ENCODE assay signal across 19 cellular contexts in genomic region chr2:191693778-191694177, GRCh38. TPM values are rescaled to one million over a fixed set of nuclear protein-coding genes. Genes with fewer than 3 reads are reported as not detected.
A peak's percentile ranks its signal among the peaks of the same experiment; 100 is the strongest.
DNase-seq lines count a peak whose midpoint lies in the region; ATAC-seq and TF ChIP-seq lines count a peak whose summit lies in the region.
"Had no signal": no experiment of that assay in that cellular context is flagged by ENCODE, and none has a peak within 500 bp of the region (broad histone marks: within the 10 kb centered on the region; RNA-seq: fewer than 3 reads in every experiment).

No MANE protein-coding gene starts in this region.

- H3K27ac ChIP-seq in Karpas-422 (ENCODE audit: low read length): no peak overlapping the region
- no peak overlapping the region for H3K27ac ChIP-seq in uterus
- H3K27ac ChIP-seq: left lung, parathyroid adenoma had no signal

- TF ChIP-seq CTCF in natural killer cell (IDR thresholded peaks at IDR 0.05) (no peak), uterus (IDR thresholded peaks at IDR 0.05) (no peak)

- H3K27me3 ChIP-seq in Karpas-422 (ENCODE audit: low read length) (no peaks in the 10 kb centered on the region), uterus (no peaks in the 10 kb centered on the region)
- H3K27me3 ChIP-seq: left lung had no signal

- no peaks in the 10 kb centered on the region for H3K79me2 ChIP-seq in Karpas-422 (ENCODE audit: low read length)
- H3K79me2 ChIP-seq: parathyroid adenoma had no signal

- H3K27me3 Mint-ChIP-seq in natural killer cell treated with Interleukin-12 subunit alpha and Interleukin-12 subunit beta and Interleukin-15 and Interleukin-18, amount 100 ng/mL, for 72 hours: no peaks in the 10 kb centered on the region
- H3K27me3 Mint-ChIP-seq in natural killer cell (ENCODE audit: low read depth in 2 of 2): peaks cover 0 to 3% of the 10 kb centered on the region in 2 donors

- H3K9ac ChIP-seq in Karpas-422 (ENCODE audit: low read length): no peak overlapping the region
- H3K9ac ChIP-seq: parathyroid adenoma had no signal

- intact Hi-C loops in natural killer cell (cut with micrococcal nuclease): no loop called here
- intact Hi-C loops in uterus (cut with DNase I; ENCODE audit: low total_unique reads): loop anchor here (10.0 kb wide), 1 partner anchor 129 kb away; no protein-coding TSS in a partner anchor
- intact Hi-C loops in posterior cingulate gyrus (cut with DNase I): no loop called here

- peaks cover 27 to 34% of the 10 kb centered on the region in 2 donors for H3K4me1 Mint-ChIP-seq in natural killer cell treated with Interleukin-12 subunit alpha and Interleukin-12 subunit beta and Interleukin-15 and Interleukin-18, amount 100 ng/mL, for 72 hours (ENCODE audit: low read depth in 2 of 2)
- peaks cover 5 to 17% of the 10 kb centered on the region in 2 donors for H3K4me1 Mint-ChIP-seq in natural killer cell

- H3K27ac Mint-ChIP-seq in natural killer cell treated with Interleukin-12 subunit alpha and Interleukin-12 subunit beta and Interleukin-15 and Interleukin-18, amount 100 ng/mL, for 72 hours: peak overlapping the region in 1 of 2 donors; percentile 0
- H3K27ac Mint-ChIP-seq in natural killer cell: no peak overlapping the region

- no peak for TF ChIP-seq POLR2A in uterus (IDR thresholded peaks at IDR 0.05)

- H3K4me3 Mint-ChIP-seq in natural killer cell treated with Interleukin-12 subunit alpha and Interleukin-12 subunit beta and Interleukin-15 and Interleukin-18, amount 100 ng/mL, for 72 hours: no peak overlapping the region
- no peak overlapping the region for H3K4me3 Mint-ChIP-seq in natural killer cell

- no peaks in the 10 kb centered on the region for H4K20me1 ChIP-seq in Karpas-422 (ENCODE audit: insufficient read depth, low read depth, low read length)

- peak; percentile 46 to 64 for ATAC-seq in natural killer cell treated with Interleukin-12 subunit alpha and Interleukin-12 subunit beta and Interleukin-15 and Interleukin-18, amount 100 ng/mL, for 72 hours
- ATAC-seq in natural killer cell (no peak), HG02798 (IDR thresholded peaks at IDR 0.05; ENCODE audit: poor library complexity, unreplicated experiment) (peak; percentile 43)

- no peak overlapping the region for H2AFZ ChIP-seq in Karpas-422 (ENCODE audit: low read length)
- H2AFZ ChIP-seq: parathyroid adenoma had no signal

- no peaks in the 10 kb centered on the region for H3K9me3 Mint-ChIP-seq in natural killer cell treated with Interleukin-12 subunit alpha and Interleukin-12 subunit beta and Interleukin-15 and Interleukin-18, amount 100 ng/mL, for 72 hours
- H3K9me3 Mint-ChIP-seq in natural killer cell: no peaks in the 10 kb centered on the region

- H3K4me1 ChIP-seq in Karpas-422 (ENCODE audit: low read length) (no peaks in the 10 kb centered on the region), uterus (peaks cover 0 to 4% of the 10 kb centered on the region in 2 donors)
- H3K4me1 ChIP-seq: parathyroid adenoma had no signal

- H3K36me3 ChIP-seq in Karpas-422 (ENCODE audit: insufficient read depth, low read length) (no peaks in the 10 kb centered on the region; the same call in 1 of the 2 replicates), uterus (no peaks in the 10 kb centered on the region)

- H3K36me3 Mint-ChIP-seq in natural killer cell treated with Interleukin-12 subunit alpha and Interleukin-12 subunit beta and Interleukin-15 and Interleukin-18, amount 100 ng/mL, for 72 hours: peaks cover 7% of the 10 kb centered on the region
- no peaks in the 10 kb centered on the region for H3K36me3 Mint-ChIP-seq in natural killer cell

- no peaks in the 10 kb centered on the region for H3K9me2 ChIP-seq in Karpas-422 (replicated peaks; ENCODE audit: insufficient read depth, low read length)

- H3K4me3 ChIP-seq in Karpas-422 (ENCODE audit: low read length): no peak overlapping the region
- H3K4me3 ChIP-seq in uterus: no peak overlapping the region
- H3K4me3 ChIP-seq: left lung, smooth muscle cell had no signal

- DNase-seq in natural killer cell treated with Interleukin-12 subunit alpha and Interleukin-12 subunit beta and Interleukin-15 and Interleukin-18, amount 100 ng/mL, for 72 hours (ENCODE audit: low spot score): no peak
- DNase-seq in natural killer cell: no peak
- peak; percentile 41 for DNase-seq in Karpas-422
- DNase-seq in uterus: no peak
- no peak for DNase-seq in posterior cingulate gyrus
- DNase-seq in activated CD8-positive, alpha-beta memory T cell treated with anti-CD3 and anti-CD28 coated beads for 24 hours: no peak
- DNase-seq in germinal center (ENCODE audit: low spot score): no peak
- DNase-seq: activated CD4-positive, CD25-positive, alpha-beta regulatory T cell; AML-193; Caco-2; caudate nucleus; foreskin melanocyte; left lung; NCI-H1694; NCI-H446; Right ventricle myocardium superior had no signal

- H3K9me3 ChIP-seq in Karpas-422 (ENCODE audit: low read length): peaks cover 3% of the 10 kb centered on the region; the same call in 1 of the 2 replicates
- no peaks in the 10 kb centered on the region for H3K9me3 ChIP-seq in uterus
- H3K9me3 ChIP-seq: Caco-2, left lung had no signal

- H3K4me2 ChIP-seq in Karpas-422 (ENCODE audit: low read depth, low read length, poor library complexity, severe bottlenecking): no peak overlapping the region
- H3K4me2 ChIP-seq: smooth muscle cell had no signal

RNA-seq across cellular contexts. Expression of gene NABP1, which starts 15.8 kb away (rescaled TPM):
- 100 to 1,000 TPM; 125 to 138 TPM for total RNA-seq in natural killer cell treated with Interleukin-12 subunit alpha and Interleukin-12 subunit beta and Interleukin-15 and Interleukin-18, amount 100 ng/mL, for 72 hours
- total RNA-seq in natural killer cell (10 to 100 TPM; 44.5 to 52.2 (median 45.7) TPM), uterus (10 to 100 TPM in 3 of 4 donors, 1 to 10 TPM in 1; 2.3 to 43.3 (median 22.2) TPM)
- 47.0 and 52.4 TPM in 2 replicates for total RNA-seq in Karpas-422 (2014; rRNA removed; shearing (Covaris generic); ENCODE audit: low replicate concordance)

Comparison
In these comparisons a context has a peak if more than half of its experiments do, and no peak if none do; other contexts are left out.
1. ATAC-seq: peak in natural killer cell treated with Interleukin-12 subunit alpha and Interleukin-12 subunit beta and Interleukin-15 and Interleukin-18, amount 100 ng/mL, for 72 hours (2 of 2) and HG02798 (single experiment); none in natural killer cell (0 of 3).